In genomic region chr12:11089246-11089645, GRCh38 we compare ENCODE assay signal across 6 cellular contexts. TPM values are rescaled to one million over a fixed set of nuclear protein-coding genes. Genes with fewer than 3 reads are reported as not detected.
"Had no signal": no experiment of that assay in that cellular context is flagged by ENCODE, and none has a peak within 500 bp of the region (broad histone marks: within the 10 kb centered on the region; RNA-seq: fewer than 3 reads in every experiment).

No MANE protein-coding gene starts in this region.

- H3K4me3 ChIP-seq: GM12878 had no signal

- ATAC-seq: GM12878 had no signal

- DNase-seq: GDM1, GF-D8 had no signal

- FAIRE-seq: GM12878, GM12892, GM19239 had no signal

RNA-seq across cellular contexts. Expression of gene TAS2R46, which starts 27.2 kb away (rescaled TPM):
- total RNA-seq: G401 had no signal
